ENCODE assay signal across 15 cellular contexts in genomic region chr4:79597266-79597665, GRCh38.
A peak's percentile ranks its signal among the peaks of the same experiment; 100 is the strongest.
DNase-seq lines count a peak whose midpoint lies in the region; ATAC-seq and TF ChIP-seq lines count a peak whose summit lies in the region.
"Had no signal": no experiment of that assay in that cellular context is flagged by ENCODE, and none has a peak within 500 bp of the region (broad histone marks: within the 10 kb centered on the region; RNA-seq: fewer than 3 reads in every experiment).

No MANE protein-coding gene starts in this region.

- no peaks in the 10 kb centered on the region for H3K27me3 ChIP-seq in MM.1S (replicated peaks; ENCODE audit: insufficient read depth, low read length)
- H3K27me3 ChIP-seq: thyroid gland had no signal

- no peak overlapping the region for H3K4me3 ChIP-seq in skeletal muscle cell (ENCODE audit: low read depth, low read length)
- no peak overlapping the region for H3K4me3 ChIP-seq in MM.1S (ENCODE audit: low read length)
- H3K4me3 ChIP-seq: mucosa of descending colon, thyroid gland had no signal

- no peaks in the 10 kb centered on the region for H3F3A ChIP-seq in MM.1S (ENCODE audit: insufficient read depth, low read length)

- H3K79me2 ChIP-seq in MM.1S (ENCODE audit: low read length): no peaks in the 10 kb centered on the region

- no peaks in the 10 kb centered on the region for H3K9me3 ChIP-seq in MM.1S (replicated peaks; ENCODE audit: insufficient read depth, low read length)
- H3K9me3 ChIP-seq: mucosa of descending colon, thyroid gland had no signal

- H3K27ac ChIP-seq in epithelial cell of prostate (no peak overlapping the region), MM.1S (ENCODE audit: low read length) (no peak overlapping the region)
- H3K27ac ChIP-seq: thyroid gland had no signal

- H3K36me3 ChIP-seq in MM.1S (replicated peaks; ENCODE audit: insufficient read depth, low read length): no peaks in the 10 kb centered on the region
- H3K36me3 ChIP-seq: thyroid gland had no signal

- TF ChIP-seq CTCF in MM.1S (IDR thresholded peaks at IDR 0.05; ENCODE audit: low read length): no peak

- H4K20me1 ChIP-seq in MM.1S (ENCODE audit: insufficient read depth, low read length): no peaks in the 10 kb centered on the region

- ATAC-seq in GM19395 (IDR thresholded peaks at IDR 0.05; ENCODE audit: unreplicated experiment): no peak
- ATAC-seq: effector memory CD8-positive, alpha-beta T cell; mucosa of descending colon had no signal

- no peaks in the 10 kb centered on the region for H3K9me2 ChIP-seq in MM.1S (replicated peaks; ENCODE audit: insufficient read depth, low read length)

- H2AFZ ChIP-seq in MM.1S (ENCODE audit: low read length): no peak overlapping the region

- H3K4me2 ChIP-seq in MM.1S (ENCODE audit: low read depth, low read length): no peak overlapping the region

- in situ Hi-C loops in G401 (cut with HindIII; ENCODE audit: low sequenced_read_pairs): no loop called here

- DNase-seq in Daoy (ENCODE audit: low read depth) (peak; percentile 52), NCI-H2171 (lab: John Stamatoyannopoulos, UW) (peak; percentile 2), epithelial cell of prostate (ENCODE audit: low read depth, low spot score) (peak; percentile 60), skeletal muscle cell (ENCODE audit: low read depth) (peak; percentile 39), MM.1S (no peak), G401 (ENCODE audit: low spot score) (no peak), germinal center (ENCODE audit: low spot score) (no peak)
- DNase-seq: activated gamma-delta T cell treated with Interleukin-2 at 50 U/mL for 16 hours; effector memory CD8-positive, alpha-beta T cell; GOT3; head of caudate nucleus; mucosa of descending colon; NCI-H1105 treated with DMSO at 0.1 percent for 48 hours; thyroid gland had no signal

- H3K4me1 ChIP-seq in MM.1S (ENCODE audit: low read length): no peaks in the 10 kb centered on the region
- H3K4me1 ChIP-seq: thyroid gland had no signal

- H3K9ac ChIP-seq in MM.1S (ENCODE audit: low read length): no peak overlapping the region

Comparison
In these comparisons a context has a peak if more than half of its experiments do, and no peak if none do; other contexts are left out.
1. DNase-seq: peak in Daoy (single experiment), NCI-H2171 (single experiment), epithelial cell of prostate (single experiment) and skeletal muscle cell (single experiment); none in MM.1S (single experiment), G401 (single experiment) and germinal center (single experiment).